8 cellular contexts compared by ENCODE assay signal in the genomic region with DNA sequence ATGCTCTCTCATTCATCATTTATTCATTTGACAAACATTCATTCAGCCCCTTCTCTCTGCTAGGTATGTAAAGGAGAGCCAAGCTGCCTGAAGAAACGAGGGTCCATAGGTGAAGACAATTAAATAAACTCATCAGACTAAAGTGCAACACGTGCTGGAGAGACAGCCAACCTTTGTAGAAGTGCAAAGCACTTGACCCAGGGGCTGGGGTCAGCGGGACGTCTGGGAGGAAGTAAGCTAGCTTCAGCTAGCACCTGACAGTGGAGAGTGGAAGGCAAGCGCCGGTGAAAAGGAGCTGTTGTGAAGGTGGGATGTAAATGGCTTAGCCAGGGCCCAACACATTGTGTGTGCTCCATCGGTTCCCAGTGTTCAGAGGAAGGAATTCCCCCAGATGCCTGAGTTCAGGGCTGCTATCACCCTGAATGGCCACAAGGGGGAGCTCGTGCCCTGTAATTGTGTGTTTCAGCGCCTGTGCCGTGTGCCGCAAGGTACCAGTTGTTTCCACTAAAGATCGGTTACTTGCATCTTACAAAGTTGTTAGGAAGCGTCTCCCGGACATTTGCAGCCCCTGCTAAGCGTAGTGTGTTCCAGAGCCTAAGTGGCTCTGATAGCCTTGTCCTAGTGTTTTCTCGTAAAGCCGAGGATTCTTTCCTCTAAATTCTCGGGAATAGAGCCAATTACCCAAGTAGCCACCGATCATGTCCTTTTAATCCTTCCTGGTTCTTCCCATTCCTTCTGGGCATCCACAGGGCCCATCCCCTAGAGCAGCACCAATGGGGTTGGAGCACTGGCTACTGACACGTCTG. TPM values are rescaled to one million over a fixed set of nuclear protein-coding genes. Genes with fewer than 3 reads are reported as not detected.
A peak's percentile ranks its signal among the peaks of the same experiment; 100 is the strongest.
DNase-seq lines count a peak whose midpoint lies in the region; ATAC-seq, FAIRE-seq and TF ChIP-seq lines count a peak whose summit lies in the region.

No MANE protein-coding gene starts in this region.

- H2AFZ ChIP-seq in GM23248 (peak overlapping the region; percentile 85), HepG2 (ENCODE audit: low read length) (no peak overlapping the region)

- POLR2A ChIA-PET in HepG2 (lab: Yijun Ruan, JAX): interaction anchor here (0.5 kb wide), 1 partner anchor 321 kb away, joined by 3 read pairs; no protein-coding TSS in a partner anchor

- H3K4me3 ChIP-seq in GM23248: peak overlapping the region; percentile 76
- H3K4me3 ChIP-seq in HepG2 (replicated peaks in 1 of 3; ENCODE audit: insufficient read depth in 1 of 3, low read depth in 2 of 3, low read length in 3 of 3): peak overlapping the region in 2 of 3 experiments; percentile 17 to 29; a peak in 1 of 6 replicates

- TF ChIP-seq POLR2A in HepG2 (IDR thresholded peaks at IDR 0.05; ENCODE audit: insufficient read depth in 1 of 2, low read depth in 2 of 2, low read length in 2 of 2): no peak

- WGBS in GM23248 (ENCODE audit: low coverage in 1 of 2, low lambda C conversion rate in 2 of 2, missing lambda C conversion rate in 2 of 2), 2 experiments: 1 to 2% methylated on average over 20 of the region's 20 CpGs
- WGBS in HepG2 (ENCODE audit: low lambda C conversion rate): 2% methylated on average over 12 of the region's 20 CpGs

- peak; percentile 73 for TF ChIP-seq RAD21 in HepG2 (CRISPR knock-in tag; IDR thresholded peaks at IDR 0.05)

- TF ChIP-seq CTCF in HepG2 (CRISPR knock-in tag; IDR thresholded peaks at IDR 0.05): peak; percentile 93

- peak; percentile 94 for ATAC-seq in HepG2
- no peak for ATAC-seq in HG03342 (IDR thresholded peaks at IDR 0.05; ENCODE audit: unreplicated experiment)

- H3F3A ChIP-seq in GM23248 (ENCODE audit: insufficient read depth): no peaks in the 10 kb centered on the region

- CTCF ChIA-PET in HepG2 (lab: Yijun Ruan, JAX; ENCODE audit: low intra/inter-chr PET ratio, low total read pairs): interaction anchor here (1.2 kb wide), 1 partner anchor 77 kb away, joined by 4 read pairs; no protein-coding TSS in a partner anchor

- no TSS peak for BruUV-seq in HepG2 (replicated peaks; lab: Mats Ljungman, UMichigan)

- H3K9ac ChIP-seq in GM23248 (no peak overlapping the region), HepG2 (ENCODE audit: insufficient read depth, low read depth, low read length) (no peak overlapping the region)

- H3K27me3 ChIP-seq in GM23248 (replicated peaks; ENCODE audit: insufficient read depth) (peaks cover 60% of the 10 kb centered on the region), HepG2 (ENCODE audit: control insufficient read depth in 1 of 2, insufficient read depth in 2 of 2, low read length in 2 of 2) (peaks cover 0 to 22% of the 10 kb centered on the region in 2 experiments; a peak in 2 of 5 replicates)

- in situ Hi-C loops in GM23248 (cut with MboI) (no loop called here), HepG2 (cut with HindIII; ENCODE audit: extremely low pct_ligation_motif_present, low pct_unique_long_range_greater_than_20kb) (no loop called here)

- TF ChIP-seq EP300 in HepG2 (IDR thresholded peaks at IDR 0.05; ENCODE audit: low read depth in 2 of 2, low read length in 2 of 2) (no peak), HepG2 (CRISPR knock-in tag; IDR thresholded peaks at IDR 0.05; ENCODE audit: borderline replicate concordance) (no peak)

- intact Hi-C loops in HepG2 (cut with micrococcal nuclease; ENCODE audit: unreplicated experiment): no loop called here

- H3K27ac ChIP-seq in GM23248 (no peak overlapping the region), HepG2 (ENCODE audit: extremely low read length, insufficient read depth, low read length) (no peak overlapping the region)

- FAIRE-seq in HepG2 (lab: Jason Lieb, UNC): peak; percentile 93

- H3K4me1 ChIP-seq in GM23248 (ENCODE audit: insufficient read depth): no peaks in the 10 kb centered on the region
- H3K4me1 ChIP-seq in HepG2 (ENCODE audit: insufficient read depth, low read length): peaks cover 17% of the 10 kb centered on the region

- DNase-seq in AG20443 (ENCODE audit: low spot score) (peak; percentile 91), GM23248 (peak; percentile 81), NCI-H446 (lab: John Stamatoyannopoulos, UW) (peak; percentile 67 to 79), dedifferentiated amniotic fluid mesenchymal stem cell (ENCODE audit: extremely low spot score) (peak; percentile 67), HepG2 (ENCODE audit: low spot score) (peak; percentile 52)
- peak; percentile 81 for DNase-seq in activated CD4-positive, alpha-beta T cell treated with anti-CD3 and anti-CD28 coated beads for 48 hours
- DNase-seq in stimulated activated CD4-positive, alpha-beta T cell treated with anti-CD3 and anti-CD28 coated beads, Interleukin-4, amount 100 ng/mL, for 4 hours: peak; percentile 57 to 60

- H3K79me2 ChIP-seq in GM23248 (ENCODE audit: insufficient read depth): no peaks in the 10 kb centered on the region
- no peaks in the 10 kb centered on the region for H3K79me2 ChIP-seq in HepG2 (ENCODE audit: insufficient read depth, low read length)

- no peaks in the 10 kb centered on the region for H3K9me2 ChIP-seq in GM23248 (ENCODE audit: insufficient read depth)

- H4K20me1 ChIP-seq in GM23248 (ENCODE audit: insufficient read depth): no peaks in the 10 kb centered on the region
- no peaks in the 10 kb centered on the region for H4K20me1 ChIP-seq in HepG2 (ENCODE audit: insufficient read depth, low read length)

- no peaks in the 10 kb centered on the region for H3K36me3 ChIP-seq in GM23248 (ENCODE audit: low read depth)
- no peaks in the 10 kb centered on the region for H3K36me3 ChIP-seq in HepG2 (replicated peaks in 1 of 2; ENCODE audit: control insufficient read depth in 1 of 2, insufficient read depth in 2 of 2, low read length in 2 of 2)

- H3K9me3 ChIP-seq in GM23248 (ENCODE audit: low read depth) (no peaks in the 10 kb centered on the region), HepG2 (ENCODE audit: low read length) (no peaks in the 10 kb centered on the region)

- peak overlapping the region; percentile 96 for H3K4me2 ChIP-seq in GM23248 (ENCODE audit: unreplicated experiment)
- H3K4me2 ChIP-seq in HepG2 (ENCODE audit: low read depth, low read length): peak overlapping the region; percentile 53

TF ChIP-seq in HepG2, 621 proteins besides CTCF, POLR2A, EP300 and RAD21 (continues in another document):
- TF ChIP-seq CEBPB (IDR thresholded peaks at IDR 0.05; ENCODE audit: borderline replicate concordance, low read depth, low read length) (no peak), KDM2A (CRISPR knock-in tag; IDR thresholded peaks at IDR 0.05; ENCODE audit: borderline replicate concordance, low read depth) (peak; percentile 73; the same call in 1 of the 2 replicates), ZNF3 (CRISPR knock-in tag; IDR thresholded peaks at IDR 0.05) (no peak), ELF3 (CRISPR knock-in tag; IDR thresholded peaks at IDR 0.05) (peak; percentile 37; the same call in 1 of the 2 replicates), ZNF343 (CRISPR knock-in tag; IDR thresholded peaks at IDR 0.05) (0 out of 2 replicates have a peak, but pooled peaks have one; percentile 31), HMGXB4 (CRISPR knock-in tag; IDR thresholded peaks at IDR 0.05; ENCODE audit: borderline replicate concordance in 1 of 2, low read depth in 1 of 2) (peak in 1 of 2 experiments; percentile 50; a peak in 1 of 4 replicates), FOXO1 (CRISPR knock-in tag; IDR thresholded peaks at IDR 0.05) (0 out of 2 replicates have a peak, but pooled peaks have one; percentile 32), ZNF605 (CRISPR knock-in tag; IDR thresholded peaks at IDR 0.05) (0 out of 2 replicates have a peak, but pooled peaks have one; percentile 41), TEAD3 (CRISPR knock-in tag; optimal IDR thresholded peaks at IDR 0.05; ENCODE audit: borderline replicate concordance) (peak; percentile 52)

RNA-seq across cellular contexts. Expression of gene TLX1, which starts 30.6 kb away (rescaled TPM):
- not detected in 2 replicates for total RNA-seq in GM23248 (2014; rRNA removed; shearing (Covaris generic))
- polyA plus RNA-seq in GM23248 (2016; fragmentation: Nextera tagmentation; extraction: Ambion mirVana) (not detected in 2 replicates), HepG2 (2011; rRNA removed) (0.20 and 0.26 TPM in 2 replicates)
- total RNA-seq in HepG2 (2016; rRNA removed; fragmentation: Illumina TruSeq; extraction: Trizol): 0.07 TPM in 2 replicates
- total RNA-seq in HepG2 (2016; cell fraction: cytosol; rRNA removed; fragmentation: Illumina TruSeq; extraction: Trizol; ENCODE audit: low read depth): not detected in 2 replicates
- 0.09 TPM in 1 of 2 replicates, not detected in the other for total RNA-seq in HepG2 (2016; cell fraction: insoluble cytoplasmic fraction; rRNA removed; fragmentation: Illumina TruSeq; extraction: Trizol)
- total RNA-seq in HepG2 (2016; cell fraction: membrane; rRNA removed; fragmentation: Illumina TruSeq; extraction: Trizol): 0.10 TPM in 1 of 2 replicates, not detected in the other
- total RNA-seq in HepG2 (2016; cell fraction: nucleus; rRNA removed; fragmentation: Illumina TruSeq; extraction: Trizol): 0.13 and 0.22 TPM in 2 replicates
- 0.15 and 0.16 TPM in 2 replicates for polyA plus RNA-seq in HepG2 (2011; cell fraction: cytosol; rRNA removed)
- 0.87 and 1.6 TPM in 2 replicates for polyA plus RNA-seq in HepG2 (2011; cell fraction: nucleus; rRNA removed)
- 0.09 and 0.21 TPM in 2 replicates for polyA plus RNA-seq in HepG2 (2012)
- 0.05 and 0.09 TPM in 2 replicates for polyA plus RNA-seq in HepG2 (2016; cell fraction: cytosol; fragmentation: Illumina TruSeq; extraction: Trizol; ENCODE audit: low read depth)
- 0.08 TPM in 1 of 2 replicates, not detected in the other for polyA plus RNA-seq in HepG2 (2016; cell fraction: insoluble cytoplasmic fraction; fragmentation: Illumina TruSeq; extraction: Trizol; ENCODE audit: low read depth)
- 0.16 TPM in 1 of 2 replicates, not detected in the other for polyA plus RNA-seq in HepG2 (2016; cell fraction: membrane; fragmentation: Illumina TruSeq; extraction: Trizol; ENCODE audit: low read depth)
- polyA plus RNA-seq in HepG2 (2016; cell fraction: nucleus; fragmentation: Illumina TruSeq; extraction: Trizol; ENCODE audit: insufficient read depth, low read depth): not detected in 2 replicates
- 1.3 TPM in 1 of 2 replicates, not detected in the other for polyA minus RNA-seq in HepG2 (2011; rRNA and poly(A)+ RNA removed; ENCODE audit: low replicate concordance)
- polyA minus RNA-seq in HepG2 (2011; cell fraction: cytosol; rRNA and poly(A)+ RNA removed): not detected in 2 replicates
- polyA minus RNA-seq in HepG2 (2011; cell fraction: nucleus; rRNA and poly(A)+ RNA removed): 0.13 TPM in 1 of 2 replicates, not detected in the other
